In the genomic region with DNA sequence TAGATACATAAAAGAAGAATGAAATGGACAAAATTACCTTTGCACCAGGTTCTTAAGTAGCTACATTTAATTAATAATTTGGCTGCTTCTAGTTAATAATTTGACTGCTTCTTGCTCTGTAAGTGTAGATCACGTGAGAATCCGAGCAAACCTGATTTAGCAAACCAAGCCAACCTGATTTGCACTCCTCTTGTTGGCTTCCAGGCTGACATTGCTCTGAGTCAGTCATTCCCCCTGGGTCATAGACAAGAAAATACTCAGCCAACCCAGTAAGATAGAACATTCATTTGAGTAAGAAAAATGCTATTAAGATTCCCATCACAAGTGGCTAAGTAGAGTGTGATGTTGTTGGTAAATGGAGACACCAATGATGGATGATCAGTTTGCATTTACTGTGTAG, we compare ENCODE assay signal across 28 cellular contexts.
"Had no signal": no experiment of that assay in that cellular context is flagged by ENCODE, and none has a peak within 500 bp of the region (broad histone marks: within the 10 kb centered on the region; RNA-seq: fewer than 3 reads in every experiment).

No MANE protein-coding gene starts in this region.

- DNase-seq: activated CD4-positive, alpha-beta memory T cell treated with anti-CD3 and anti-CD28 coated beads, Interleukin-2, amount 10 ng/mL, durations not matched to agents 7 days and 5 days; activated CD4-positive, alpha-beta T cell treated with anti-CD3 and anti-CD28 coated beads for 1 hour; activated CD4-positive, alpha-beta T cell treated with anti-CD3 and anti-CD28 coated beads for 48 hours; activated CD4-positive, CD25-positive, alpha-beta regulatory T cell; activated CD8-positive, alpha-beta memory T cell treated with anti-CD3 and anti-CD28 coated beads for 24 hours; activated CD8-positive, alpha-beta memory T cell treated with anti-CD3 and anti-CD28 coated beads, Interleukin-2, amount 10 ng/mL, durations not matched to agents 7 days and 5 days; activated CD8-positive, alpha-beta memory T cell treated with anti-CD3 and anti-CD28 coated beads, Interleukin-2, amount 50 U/mL, for 48 hours; activated effector memory CD4-positive, alpha-beta T cell treated with Interleukin-2 at 50 U/mL for 16 hours; activated naive CD4-positive, alpha-beta T cell treated with anti-CD3 and anti-CD28 coated beads, Interleukin-2, amount 10 ng/mL, durations not matched to agents 7 days and 5 days; activated naive CD8-positive, alpha-beta T cell treated with anti-CD3 and anti-CD28 coated beads, Interleukin-2, amount 50 U/mL, for 24 hours; activated T-cell treated with anti-CD3 and anti-CD28 coated beads, Interleukin-2, amount 50 U/mL, for 48 hours; anterior cingulate cortex; central memory CD4-positive, alpha-beta T cell; Karpas-422; KBM-7; MM.1S; MV-4-11; NCI-H1092; NCI-H1436 treated with DMSO at 0.1 percent for 48 hours; NCI-H1694 treated with DMSO at 0.1 percent for 48 hours; NCI-H2029; NCI-H345; NCI-H524 treated with DMSO at 0.1 percent for 48 hours; SHP77; SJCRH30; T1000; WERI-Rb-1 had no signal

- H3K4me1 ChIP-seq: SJCRH30 had no signal

- H3K27me3 ChIP-seq: SJCRH30 had no signal

- H3K9me3 ChIP-seq: SJCRH30 had no signal

- H3K27ac ChIP-seq: SJCRH30, SK-N-MC, WERI-Rb-1 had no signal

- H3K4me3 ChIP-seq: SJCRH30, SK-N-MC had no signal

- H3K36me3 ChIP-seq: SJCRH30, WERI-Rb-1 had no signal
